In genomic region chr19:48636859-48637448, GRCh38 we compare ENCODE assay signal across 8 cellular contexts. TPM values are rescaled to one million over a fixed set of nuclear protein-coding genes. Genes with fewer than 3 reads are reported as not detected.
DNase-seq lines count a peak whose midpoint lies in the region; ATAC-seq, FAIRE-seq and TF ChIP-seq lines count a peak whose summit lies in the region.

A gene with protein sequence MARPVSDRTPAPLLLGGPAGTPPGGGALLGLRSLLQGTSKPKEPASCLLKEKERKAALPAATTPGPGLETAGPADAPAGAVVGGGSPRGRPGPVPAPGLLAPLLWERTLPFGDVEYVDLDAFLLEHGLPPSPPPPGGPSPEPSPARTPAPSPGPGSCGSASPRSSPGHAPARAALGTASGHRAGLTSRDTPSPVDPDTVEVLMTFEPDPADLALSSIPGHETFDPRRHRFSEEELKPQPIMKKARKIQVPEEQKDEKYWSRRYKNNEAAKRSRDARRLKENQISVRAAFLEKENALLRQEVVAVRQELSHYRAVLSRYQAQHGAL (minus strand): TSS chr19:48637379. CDS start chr19:48636994, 385 bp downstream.

- no peaks in the 10 kb centered on the region for H4K20me1 ChIP-seq in PC-3 (ENCODE audit: low read length)

- H3K4me3 ChIP-seq in BE2C (ENCODE audit: low read depth, low read length): peak within 1 kb of the TSS; percentile 65
- peak within 1 kb of the TSS; percentile 80 for H3K4me3 ChIP-seq in PC-3 (ENCODE audit: low read length)
- H3K4me3 ChIP-seq in coronary artery: peak within 1 kb of the TSS; percentile 80
- H3K4me3 ChIP-seq in mononuclear cell (ENCODE audit: low read length): peak within 1 kb of the TSS; percentile 78
- peak within 1 kb of the TSS; percentile 34 to 81 for H3K4me3 ChIP-seq in aorta (ENCODE audit: low read length in 2 of 2)

- WGBS in aorta, 2 donors: 0 to 1% methylated on average over 40 of the region's 40 CpGs

- TF ChIP-seq CTCF in BE2C (IDR thresholded peaks at IDR 0.05; ENCODE audit: low read depth, low read length) (no peak; the same call in 1 of the 2 replicates), PC-3 (conservative IDR thresholded peaks at IDR 0.05; ENCODE audit: low read depth, low read length) (no peak; the same call in 1 of the 2 replicates), coronary artery (IDR thresholded peaks at IDR 0.05) (no peak), D721Med (IDR thresholded peaks at IDR 0.05; ENCODE audit: insufficient read depth, missing control alignments) (no peak)

- POLR2A ChIA-PET in PC-3 (lab: Charles Lee; ENCODE audit: unreplicated experiment): interaction anchor here (0.6 kb wide), 1 partner anchor 94 kb away, joined by 4 read pairs; no protein-coding TSS in a partner anchor

- BruUV-seq in PC-3 (replicated peaks; lab: Mats Ljungman, UMichigan): no TSS peak

- H3K27ac ChIP-seq in PC-3 (ENCODE audit: low read length): peak within 1 kb of the TSS; percentile 67
- peak within 1 kb of the TSS; percentile 88 to 95 for H3K27ac ChIP-seq in coronary artery
- H3K27ac ChIP-seq in aorta (ENCODE audit: low read depth in 1 of 2, low read length in 2 of 2): peak within 1 kb of the TSS; percentile 83 to 93

- H3K4me1 ChIP-seq in BE2C: peaks cover 22% of the 10 kb centered on the region
- H3K4me1 ChIP-seq in PC-3 (ENCODE audit: insufficient read depth, low read length): peaks cover 24% of the 10 kb centered on the region
- H3K4me1 ChIP-seq in mononuclear cell (ENCODE audit: insufficient read depth, low read length): peaks cover 51% of the 10 kb centered on the region
- no peaks in the 10 kb centered on the region for H3K4me1 ChIP-seq in aorta (ENCODE audit: control insufficient read depth in 1 of 2, insufficient read depth in 2 of 2, low read length in 2 of 2)

- FAIRE-seq in D721Med (lab: Jason Lieb, UNC): no peak

- peak within 1 kb of the TSS; percentile 94 for H2AFZ ChIP-seq in PC-3 (ENCODE audit: low read length)

- intact Hi-C loops in PC-3 (cut with micrococcal nuclease) (loop anchor here (1.0 kb wide), 1 partner anchor 18 kb away; the partner anchor contains the start of genes RPL18 and SPHK2), aorta (cut with DNase I) (loop anchor here in 1 of 2 donors (10.0 kb wide), 1 partner anchor 1362 kb away; the partner anchor contains the start of gene INAFM1)

- peak within 1 kb of the TSS; percentile 67 for H3K9ac ChIP-seq in PC-3 (ENCODE audit: low read length)

- H3K27me3 ChIP-seq in BE2C (no peaks in the 10 kb centered on the region), PC-3 (ENCODE audit: low read length) (no peaks in the 10 kb centered on the region), mononuclear cell (ENCODE audit: insufficient read depth, low read length) (no peaks in the 10 kb centered on the region), aorta (ENCODE audit: control insufficient read depth in 1 of 2, insufficient read depth in 2 of 2, low read length in 1 of 2) (no peaks in the 10 kb centered on the region)

- no peaks in the 10 kb centered on the region for H3K9me2 ChIP-seq in PC-3 (replicated peaks; ENCODE audit: low read length)

- ATAC-seq in GM21526 (IDR thresholded peaks at IDR 0.05; ENCODE audit: low FRiP score, unreplicated experiment) (peak; percentile 0), PC-3 (peak; percentile 19), aorta (ENCODE audit: low FRiP score) (peak; percentile 23), GM21447 (IDR thresholded peaks at IDR 0.05; ENCODE audit: unreplicated experiment) (no peak)

- H3K79me2 ChIP-seq in PC-3 (ENCODE audit: low read length): no peaks in the 10 kb centered on the region

- H3K9me3 ChIP-seq in BE2C: no peaks in the 10 kb centered on the region
- no peaks in the 10 kb centered on the region for H3K9me3 ChIP-seq in PC-3 (ENCODE audit: low read length)
- H3K9me3 ChIP-seq in mononuclear cell (ENCODE audit: low read depth, low read length): no peaks in the 10 kb centered on the region
- H3K9me3 ChIP-seq in aorta (ENCODE audit: control insufficient read depth, low read length): no peaks in the 10 kb centered on the region

- H3K36me3 ChIP-seq in BE2C (no peaks in the 10 kb centered on the region), PC-3 (ENCODE audit: low read depth, low read length) (no peaks in the 10 kb centered on the region), aorta (ENCODE audit: control insufficient read depth in 1 of 2, insufficient read depth in 2 of 2, low read length in 1 of 2) (no peaks in the 10 kb centered on the region)

- peak within 1 kb of the TSS; percentile 96 for H3K4me2 ChIP-seq in PC-3 (ENCODE audit: low read length)

- H3F3A ChIP-seq in PC-3 (ENCODE audit: low read length, unreplicated experiment): peaks cover 3% of the 10 kb centered on the region

- CTCF ChIA-PET in PC-3 (lab: Charles Lee): interaction anchor here (0.7 kb wide), 1 partner anchor 9 kb away, joined by 5 read pairs; the partner anchor contains the start of gene CA11

- DNase-seq in BE2C: peak; percentile 65
- peak; percentile 49 for DNase-seq in PC-3
- peak; percentile 88 for DNase-seq in coronary artery (ENCODE audit: low spot score)
- DNase-seq in aorta: peak in 1 of 2 donors; percentile 79
- no peak for DNase-seq in D721Med (ENCODE audit: insufficient read length, low spot score)

RNA-seq across cellular contexts. Expression of the gene that starts here (rescaled TPM):
- 47.7 TPM for polyA plus RNA-seq in BE2C (2012; ENCODE audit: insufficient read depth, insufficient read length, low read depth)
- 9.0 and 12.2 TPM in 2 replicates for total RNA-seq in PC-3 (2014; rRNA removed)
- total RNA-seq in mononuclear cell: 28.2 TPM
- 10 to 100 TPM in 1 of 2 donors, 1 to 10 TPM in 1; 1.5 to 10.7 TPM for total RNA-seq in aorta
- 1 to 10 TPM; 5.3 to 6.8 TPM for polyA plus RNA-seq in aorta
